In genomic region chr13:40777166-40777956, GRCh38 we compare ENCODE assay signal across 8 cellular contexts. TPM values are rescaled to one million over a fixed set of nuclear protein-coding genes. Genes with fewer than 3 reads are reported as not detected.
A peak's percentile ranks its signal among the peaks of the same experiment; 100 is the strongest.
DNase-seq lines count a peak whose midpoint lies in the region; ATAC-seq and TF ChIP-seq lines count a peak whose summit lies in the region.

No MANE protein-coding gene starts in this region.

- H3K4me3 Mint-ChIP-seq in Caco-2 (ENCODE audit: unreplicated experiment) = peak overlapping the region; percentile 39
- peak overlapping the region; percentile 62 for H3K4me3 Mint-ChIP-seq in activated CD8-positive, alpha-beta T cell treated with anti-CD3 and anti-CD28 coated beads for 36 hours

- no peaks in the 10 kb centered on the region for H3K36me3 Mint-ChIP-seq in Caco-2 (ENCODE audit: insufficient read depth, unreplicated experiment)
- H3K36me3 Mint-ChIP-seq in activated CD8-positive, alpha-beta T cell treated with anti-CD3 and anti-CD28 coated beads for 36 hours (ENCODE audit: low read depth) = no peaks in the 10 kb centered on the region

- H3K4me2 ChIP-seq in fibroblast of lung (ENCODE audit: extremely low read depth, insufficient read depth, low read length) (peak overlapping the region; percentile 48), neural cell (ENCODE audit: low read length) (no peak overlapping the region)

- H3K4me1 ChIP-seq in Caco-2 = peaks cover 18% of the 10 kb centered on the region
- H3K4me1 ChIP-seq in fibroblast of lung (ENCODE audit: control insufficient read depth, extremely low read depth, insufficient read depth, low read length) = no peaks in the 10 kb centered on the region

- H3K27ac ChIP-seq in fibroblast of lung (ENCODE audit: insufficient read depth, low read length) (no peak overlapping the region), neural cell (ENCODE audit: low read length) (no peak overlapping the region)

- peaks cover 13% of the 10 kb centered on the region for H3K4me1 Mint-ChIP-seq in Caco-2 (ENCODE audit: low read depth, unreplicated experiment)
- peaks cover 32% of the 10 kb centered on the region for H3K4me1 Mint-ChIP-seq in activated CD8-positive, alpha-beta T cell treated with anti-CD3 and anti-CD28 coated beads for 36 hours (ENCODE audit: low read depth)

- no peak overlapping the region for H3K27ac Mint-ChIP-seq in Caco-2 (ENCODE audit: unreplicated experiment)
- H3K27ac Mint-ChIP-seq in activated CD8-positive, alpha-beta T cell treated with anti-CD3 and anti-CD28 coated beads for 36 hours = peak overlapping the region; percentile 100

- no peaks in the 10 kb centered on the region for H3K36me3 ChIP-seq in Caco-2 (ENCODE audit: control insufficient read depth, insufficient read depth, low read length)
- no peaks in the 10 kb centered on the region for H3K36me3 ChIP-seq in fibroblast of lung (ENCODE audit: control insufficient read depth, insufficient read depth, low read length)
- no peaks in the 10 kb centered on the region for H3K36me3 ChIP-seq in neural cell (ENCODE audit: insufficient read depth, low read length)

- TF ChIP-seq EP300 in neural cell (conservative IDR thresholded peaks at IDR 0.05; ENCODE audit: poor library complexity, severe bottlenecking) = no peak

- no peaks in the 10 kb centered on the region for H3K27me3 Mint-ChIP-seq in Caco-2 (ENCODE audit: insufficient read depth, unreplicated experiment)
- H3K27me3 Mint-ChIP-seq in activated CD8-positive, alpha-beta T cell treated with anti-CD3 and anti-CD28 coated beads for 36 hours = no peaks in the 10 kb centered on the region

- ATAC-seq in HG03159 (IDR thresholded peaks at IDR 0.05; ENCODE audit: unreplicated experiment) = peak; percentile 79
- peak; percentile 66 for ATAC-seq in activated CD8-positive, alpha-beta T cell treated with anti-CD3 and anti-CD28 coated beads for 36 hours

- BruUV-seq in Caco-2 (replicated peaks; lab: Mats Ljungman, UMichigan) = no TSS peak

- H2AFZ ChIP-seq in fibroblast of lung (ENCODE audit: low read length) (peak overlapping the region; percentile 31), neural cell (ENCODE audit: low read depth, low read length) (no peak overlapping the region)

- H3K9me3 ChIP-seq in Caco-2 (no peaks in the 10 kb centered on the region), fibroblast of lung (ENCODE audit: control insufficient read depth, insufficient read depth, low read depth, low read length) (no peaks in the 10 kb centered on the region), neural cell (ENCODE audit: low read length) (no peaks in the 10 kb centered on the region)

- H3K9me3 Mint-ChIP-seq in Caco-2 (ENCODE audit: unreplicated experiment) = no peaks in the 10 kb centered on the region
- no peaks in the 10 kb centered on the region for H3K9me3 Mint-ChIP-seq in activated CD8-positive, alpha-beta T cell treated with anti-CD3 and anti-CD28 coated beads for 36 hours

- DNase-seq in Caco-2 (peak in 1 of 2 experiments; percentile 73), GM19240 (ENCODE audit: insufficient read length, low spot score) (peak; percentile 28), NCI-H510A (lab: John Stamatoyannopoulos, UW) (peak; percentile 8), fibroblast of lung (ENCODE audit: low read depth in 2 of 2) (peak; percentile 43 to 63), GOT3 (lab: John Stamatoyannopoulos, UW) (no peak)
- DNase-seq in activated CD8-positive, alpha-beta T cell treated with anti-CD3 and anti-CD28 coated beads for 36 hours = peak; percentile 60

- intact Hi-C loops in Caco-2 (cut with micrococcal nuclease; ENCODE audit: unreplicated experiment) = loop anchor here (1.0 to 5.0 kb wide), 5 partner anchors 37 to 1093 kb away; no protein-coding TSS in a partner anchor
- intact Hi-C loops in activated CD8-positive, alpha-beta T cell treated with anti-CD3 and anti-CD28 coated beads for 36 hours (cut with micrococcal nuclease) = loop anchor here (10.0 kb wide), 2 partner anchors 113 to 1093 kb away; partner anchors contain the start of gene FOXO1

- no peaks in the 10 kb centered on the region for H3K27me3 ChIP-seq in Caco-2 (replicated peaks; ENCODE audit: control insufficient read depth, insufficient read depth, low read length)
- no peaks in the 10 kb centered on the region for H3K27me3 ChIP-seq in fibroblast of lung (ENCODE audit: control insufficient read depth, insufficient read depth, low read length)
- no peaks in the 10 kb centered on the region for H3K27me3 ChIP-seq in neural cell (ENCODE audit: insufficient read depth, low read depth, low read length)

- no peaks in the 10 kb centered on the region for H3K9me2 ChIP-seq in neural cell (ENCODE audit: insufficient read depth, low read length)

- CTCF ChIA-PET in Caco-2 (lab: Charles Lee) = interaction anchor here (0.9 to 1.4 kb wide), 7 partner anchors 10 to 1094 kb away, joined by 3 to 8 read pairs (median 4); partner anchors contain the start of gene SLC25A15
- CTCF ChIA-PET in activated CD8-positive, alpha-beta T cell treated with anti-CD3 and anti-CD28 coated beads for 36 hours (lab: Charles Lee) = interaction anchor here (0.7 to 2.8 kb wide), 35 partner anchors 9 to 1094 kb away, joined by 3 to 34 read pairs (median 3); partner anchors contain the start of gene SLC25A15

- H3K9ac ChIP-seq in fibroblast of lung (ENCODE audit: insufficient read depth, low read length) = no peak overlapping the region
- H3K9ac ChIP-seq in neural cell (ENCODE audit: low read length) = no peak overlapping the region

- POLR2A ChIA-PET in Caco-2 (lab: Charles Lee) = interaction anchor here (0.6 kb wide), 1 partner anchor 157 kb away, joined by 5 read pairs; no protein-coding TSS in a partner anchor
- POLR2A ChIA-PET in activated CD8-positive, alpha-beta T cell treated with anti-CD3 and anti-CD28 coated beads for 36 hours (lab: Charles Lee) = interaction anchor here (0.9 to 2.6 kb wide), 4 partner anchors 11 to 207 kb away, joined by 3 to 14 read pairs (median 3); partner anchors contain the start of gene SLC25A15

- H3K4me3 ChIP-seq in Caco-2 (ENCODE audit: low read depth, low read length) (peak overlapping the region; percentile 28), fibroblast of lung (replicated peaks in 1 of 4; ENCODE audit: control extremely low read depth in 1 of 4, insufficient read depth in 1 of 4, low read depth in 3 of 4, low read length in 4 of 4) (peak overlapping the region in 2 of 4 experiments; percentile 20 to 23), neural cell (ENCODE audit: low read length) (no peak overlapping the region)

- no peaks in the 10 kb centered on the region for H3F3A ChIP-seq in neural cell (ENCODE audit: insufficient read depth, low read length, poor library complexity, severe bottlenecking)

- H4K20me1 ChIP-seq in fibroblast of lung (ENCODE audit: control insufficient read depth, extremely low read depth, insufficient read depth, low read length) = no peaks in the 10 kb centered on the region
- no peaks in the 10 kb centered on the region for H4K20me1 ChIP-seq in neural cell (ENCODE audit: insufficient read depth)

- no peak for TF ChIP-seq RAD21 in neural cell (conservative IDR thresholded peaks at IDR 0.05)

- H3K79me2 ChIP-seq in fibroblast of lung (ENCODE audit: control insufficient read depth, insufficient read depth, low read length) = no peaks in the 10 kb centered on the region
- H3K79me2 ChIP-seq in neural cell (replicated peaks; ENCODE audit: insufficient read depth, low read length) = no peaks in the 10 kb centered on the region

- TF ChIP-seq CTCF in Caco-2 (IDR thresholded peaks at IDR 0.05; ENCODE audit: insufficient read depth in 1 of 2, low read depth in 1 of 2, low read length in 1 of 2, severe bottlenecking in 1 of 2, unreplicated experiment in 1 of 2) = peak; percentile 82 to 92
- peak; percentile 93 for TF ChIP-seq CTCF in activated CD8-positive, alpha-beta T cell treated with anti-CD3 and anti-CD28 coated beads for 36 hours (IDR thresholded peaks at IDR 0.05)
- TF ChIP-seq CTCF in fibroblast of lung (conservative IDR thresholded peaks at IDR 0.05 in 1 of 2, IDR thresholded peaks at IDR 0.05 in 1 of 2; ENCODE audit: low read depth in 1 of 2, low read length in 2 of 2) = peak; percentile 44 to 50
- TF ChIP-seq CTCF in neural cell (IDR thresholded peaks at IDR 0.05; ENCODE audit: poor library complexity, severe bottlenecking) = peak; percentile 35

RNA-seq across cellular contexts. Expression of gene MRPS31, which starts 6.4 kb away (rescaled TPM):
- total RNA-seq in Caco-2 (2022) (34.4 and 37.0 TPM in 2 replicates), fibroblast of lung (14.2 and 14.9 TPM in 2 replicates)
- total RNA-seq in activated CD8-positive, alpha-beta T cell treated with anti-CD3 and anti-CD28 coated beads for 36 hours = 10 to 100 TPM; 41.0 to 44.7 TPM
- polyA plus RNA-seq in fibroblast of lung (16.0 and 21.8 TPM in 2 replicates), neural cell (72.4 and 78.8 TPM in 2 replicates)
- 9.5 and 13.6 TPM in 2 replicates for polyA plus RNA-seq in fibroblast of lung (2012)
- polyA minus RNA-seq in fibroblast of lung (ENCODE audit: low replicate concordance) (0.41 and 2.1 TPM in 2 replicates), neural cell (44.1 and 44.2 TPM in 2 replicates)

RNA-seq across cellular contexts. Expression of gene SLC25A15, which starts 12.1 kb away (rescaled TPM):
- total RNA-seq in Caco-2 (2022) = 22.6 and 27.4 TPM in 2 replicates
- 10 to 100 TPM; 23.2 to 24.6 TPM for total RNA-seq in activated CD8-positive, alpha-beta T cell treated with anti-CD3 and anti-CD28 coated beads for 36 hours
- total RNA-seq in fibroblast of lung = 9.6 and 10.3 TPM in 2 replicates
- polyA plus RNA-seq in fibroblast of lung = 6.8 and 10.2 TPM in 2 replicates
- 5.5 and 7.7 TPM in 2 replicates for polyA plus RNA-seq in fibroblast of lung (2012)
- 3.5 and 14.5 TPM in 2 replicates for polyA minus RNA-seq in fibroblast of lung (ENCODE audit: low replicate concordance)
- 23.4 and 23.6 TPM in 2 replicates for polyA plus RNA-seq in neural cell
- polyA minus RNA-seq in neural cell = 40.7 and 41.9 TPM in 2 replicates

Comparison
In these comparisons a context has a peak if more than half of its experiments do, and no peak if none do; other contexts are left out.
1. CTCF ChIP-seq: peak in every context shown above with its lines; median percentile 93 in activated CD8-positive, alpha-beta T cell treated with anti-CD3 and anti-CD28 coated beads for 36 hours; 87 in Caco-2; 47 in fibroblast of lung; 35 in neural cell.